ENCODE assay signal across 33 cellular contexts in the genomic region with DNA sequence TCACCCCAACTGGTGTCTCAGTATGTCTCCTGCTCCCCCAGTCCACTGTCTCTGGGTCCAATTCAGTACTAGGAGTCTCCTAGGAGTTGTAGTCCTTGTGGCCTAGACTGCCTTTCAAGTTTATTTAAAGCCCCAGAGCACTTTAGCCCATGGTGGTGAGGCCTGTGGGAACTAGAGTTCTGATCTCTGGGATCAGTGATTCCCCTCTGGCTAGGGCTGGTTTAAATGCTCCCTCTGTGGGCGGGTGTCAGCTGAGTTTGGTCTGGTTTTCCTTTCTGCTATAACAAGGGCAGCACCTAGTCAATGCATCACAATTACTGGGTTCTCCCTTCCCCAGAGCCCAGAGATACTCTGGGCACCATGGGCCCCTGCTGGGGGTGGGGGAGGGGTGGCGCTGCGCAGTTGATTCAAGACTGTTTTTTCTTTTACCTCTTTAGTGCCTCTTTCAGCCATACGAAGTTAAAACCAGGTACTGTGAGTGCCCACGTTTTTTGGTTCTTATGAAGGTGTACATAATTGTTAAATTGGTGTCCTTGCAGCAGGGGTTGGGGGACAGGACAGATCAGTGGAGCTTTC. TPM values are rescaled to one million over a fixed set of nuclear protein-coding genes. Genes with fewer than 3 reads are reported as not detected.
"Had no signal": no experiment of that assay in that cellular context is flagged by ENCODE, and none has a peak within 500 bp of the region (broad histone marks: within the 10 kb centered on the region; RNA-seq: fewer than 3 reads in every experiment).

No MANE protein-coding gene starts in this region.

- H3K4me1 ChIP-seq: ascending aorta, gastrocnemius medialis, heart left ventricle had no signal

- H3K27ac ChIP-seq: ascending aorta, coronary artery, dorsolateral prefrontal cortex, esophagus muscularis mucosa, foreskin keratinocyte, gastrocnemius medialis, heart left ventricle had no signal

- H3K36me3 Mint-ChIP-seq: activated CD4-positive, alpha-beta memory T cell treated with anti-CD3 and anti-CD28 coated beads for 36 hours; activated naive CD4-positive, alpha-beta T cell treated with anti-CD3 and anti-CD28 coated beads, Interleukin-2, amount 10 ng/mL, durations not matched to agents 7 days and 5 days; activated naive CD8-positive, alpha-beta T cell treated with anti-CD3 and anti-CD28 coated beads, Interleukin-2, amount 10 ng/mL, durations not matched to agents 7 days and 5 days had no signal

- H3K4me3 Mint-ChIP-seq: activated CD4-positive, alpha-beta memory T cell treated with anti-CD3 and anti-CD28 coated beads for 36 hours; activated CD8-positive, alpha-beta memory T cell treated with anti-CD3 and anti-CD28 coated beads, Interleukin-2, amount 10 ng/mL, durations not matched to agents 7 days and 5 days; activated CD8-positive, alpha-beta T cell treated with anti-CD3 and anti-CD28 coated beads, Interleukin-2, amount 10 ng/mL, durations not matched to agents 7 days and 5 days; activated naive CD4-positive, alpha-beta T cell treated with anti-CD3 and anti-CD28 coated beads, Interleukin-2, amount 10 ng/mL, durations not matched to agents 7 days and 5 days; activated naive CD8-positive, alpha-beta T cell treated with anti-CD3 and anti-CD28 coated beads, Interleukin-2, amount 10 ng/mL, durations not matched to agents 7 days and 5 days; activated T-helper 1 cell treated with anti-CD3 and anti-CD28 coated beads, Interleukin-12 subunit alpha, Interleukin-12 subunit beta, Interleukin-2, Interleukin-4 antibody, amounts not matched to agents 30 ng/mL and 10 ng/mL and 1 ng/mL, durations not matched to agents 14 hours and 24 hours and 36 hours; brain; central memory CD8-positive, alpha-beta T cell; dendritic cell treated with granulocyte-macrophage colony-stimulating factor and Interleukin-4, amounts not matched to agents 40 ng/mL and 50 ng/mL, for 4 days had no signal

- DNase-seq: activated CD4-positive, alpha-beta memory T cell treated with anti-CD3 and anti-CD28 coated beads for 36 hours; activated CD4-positive, alpha-beta T cell treated with anti-CD3 and anti-CD28 coated beads for 1 hour; activated CD4-positive, alpha-beta T cell treated with anti-CD3 and anti-CD28 coated beads for 48 hours; activated CD8-positive, alpha-beta memory T cell treated with anti-CD3 and anti-CD28 coated beads, Interleukin-2, amount 10 ng/mL, durations not matched to agents 7 days and 5 days; activated CD8-positive, alpha-beta memory T cell treated with anti-CD3 and anti-CD28 coated beads, Interleukin-2, amount 50 U/mL, for 4 hours; activated CD8-positive, alpha-beta T cell treated with anti-CD3 and anti-CD28 coated beads, Interleukin-2, amount 10 ng/mL, durations not matched to agents 7 days and 5 days; activated effector memory CD4-positive, alpha-beta T cell treated with anti-CD3 and anti-CD28 coated beads, Interleukin-2, amount 50 U/mL, for 16 hours; activated naive CD4-positive, alpha-beta T cell treated with anti-CD3 and anti-CD28 coated beads, Interleukin-2, amount 10 ng/mL, durations not matched to agents 7 days and 5 days; activated naive CD8-positive, alpha-beta T cell treated with anti-CD3 and anti-CD28 coated beads, Interleukin-2, amount 10 ng/mL, durations not matched to agents 7 days and 5 days; activated T-cell treated with anti-CD3 and anti-CD28 coated beads, Interleukin-2, amount 50 U/mL, for 1 hour; activated T-cell treated with anti-CD3 and anti-CD28 coated beads, Interleukin-2, amount 50 U/mL, for 48 hours; dorsolateral prefrontal cortex; effector memory CD4-positive, alpha-beta T cell; erythroblast; foreskin keratinocyte; gastrocnemius medialis; glutamatergic neuron; heart left ventricle; T-helper 2 cell had no signal

- H3K4me3 ChIP-seq: ascending aorta, coronary artery, dorsolateral prefrontal cortex, esophagus muscularis mucosa, gastrocnemius medialis, heart left ventricle had no signal

- H3K36me3 ChIP-seq: ascending aorta, esophagus muscularis mucosa, heart left ventricle had no signal

- H3K9me3 ChIP-seq: ascending aorta, gastrocnemius medialis had no signal

- H3K27me3 ChIP-seq: ascending aorta, dorsolateral prefrontal cortex, esophagus muscularis mucosa, gastrocnemius medialis, heart left ventricle had no signal

- ATAC-seq: activated CD8-positive, alpha-beta memory T cell treated with anti-CD3 and anti-CD28 coated beads, Interleukin-2, amount 10 ng/mL, durations not matched to agents 7 days and 5 days; activated CD8-positive, alpha-beta T cell treated with anti-CD3 and anti-CD28 coated beads, Interleukin-2, amount 10 ng/mL, durations not matched to agents 7 days and 5 days; activated naive CD4-positive, alpha-beta T cell treated with anti-CD3 and anti-CD28 coated beads, Interleukin-2, amount 50 U/mL, for 72 hours; foreskin keratinocyte; gastrocnemius medialis; heart left ventricle had no signal

- H3K4me1 Mint-ChIP-seq: activated CD8-positive, alpha-beta memory T cell treated with anti-CD3 and anti-CD28 coated beads, Interleukin-2, amount 10 ng/mL, durations not matched to agents 7 days and 5 days; activated naive CD4-positive, alpha-beta T cell treated with anti-CD3 and anti-CD28 coated beads, Interleukin-2, amount 10 ng/mL, durations not matched to agents 7 days and 5 days had no signal

- H3K27ac Mint-ChIP-seq: activated CD4-positive, alpha-beta memory T cell treated with anti-CD3 and anti-CD28 coated beads for 36 hours; activated CD8-positive, alpha-beta memory T cell treated with anti-CD3 and anti-CD28 coated beads, Interleukin-2, amount 10 ng/mL, durations not matched to agents 7 days and 5 days; activated CD8-positive, alpha-beta T cell treated with anti-CD3 and anti-CD28 coated beads, Interleukin-2, amount 10 ng/mL, durations not matched to agents 7 days and 5 days; activated naive CD4-positive, alpha-beta T cell treated with anti-CD3 and anti-CD28 coated beads, Interleukin-2, amount 10 ng/mL, durations not matched to agents 7 days and 5 days; activated naive CD4-positive, alpha-beta T cell treated with anti-CD3 and anti-CD28 coated beads, Interleukin-2, amount 50 U/mL, for 72 hours; activated naive CD8-positive, alpha-beta T cell treated with anti-CD3 and anti-CD28 coated beads, Interleukin-2, amount 10 ng/mL, durations not matched to agents 7 days and 5 days; activated T-helper 1 cell treated with anti-CD3 and anti-CD28 coated beads, Interleukin-12 subunit alpha, Interleukin-12 subunit beta, Interleukin-2, Interleukin-4 antibody, amounts not matched to agents 30 ng/mL and 10 ng/mL and 1 ng/mL, durations not matched to agents 14 hours and 24 hours and 36 hours; activated T-helper 2 cell treated with anti-CD3 and anti-CD28 coated beads, Interferon-gamma antibody, Interleukin-2, Interleukin-4, amounts not matched to agents 10 μg/mL and 5 μg/mL and 100 μg/mL, durations not matched to agents 14 hours and 24 hours and 36 hours; brain; dendritic cell treated with granulocyte-macrophage colony-stimulating factor and Interleukin-4, amounts not matched to agents 40 ng/mL and 50 ng/mL, for 4 days had no signal

RNA-seq across cellular contexts. Expression of gene SLC36A3, which starts 9.3 kb away (rescaled TPM):
- total RNA-seq: activated CD4-positive, alpha-beta memory T cell treated with anti-CD3 and anti-CD28 coated beads for 36 hours; activated CD8-positive, alpha-beta memory T cell treated with anti-CD3 and anti-CD28 coated beads for 36 hours; activated CD8-positive, alpha-beta memory T cell treated with anti-CD3 and anti-CD28 coated beads, Interleukin-2, amount 10 ng/mL, durations not matched to agents 7 days and 5 days; activated CD8-positive, alpha-beta T cell treated with anti-CD3 and anti-CD28 coated beads, Interleukin-2, amount 10 ng/mL, durations not matched to agents 7 days and 5 days; activated naive CD4-positive, alpha-beta T cell treated with anti-CD3 and anti-CD28 coated beads, Interleukin-2, amount 50 U/mL, for 72 hours; activated naive CD8-positive, alpha-beta T cell treated with anti-CD3 and anti-CD28 coated beads, Interleukin-2, amount 10 ng/mL, durations not matched to agents 7 days and 5 days; activated T-helper 1 cell treated with anti-CD3 and anti-CD28 coated beads, Interleukin-12 subunit alpha, Interleukin-12 subunit beta, Interleukin-2, Interleukin-4 antibody, amounts not matched to agents 30 ng/mL and 10 ng/mL and 1 ng/mL, durations not matched to agents 14 hours and 24 hours and 36 hours; activated T-helper 2 cell treated with anti-CD3 and anti-CD28 coated beads, Interferon-gamma antibody, Interleukin-2, Interleukin-4, amounts not matched to agents 10 μg/mL and 5 μg/mL and 100 μg/mL, durations not matched to agents 14 hours and 24 hours and 36 hours; ascending aorta; bronchial epithelial cell; cardiac septum; cerebellum; dorsolateral prefrontal cortex; esophagus muscularis mucosa; foreskin keratinocyte; gastrocnemius medialis; heart left ventricle; T-helper 1 cell treated with Interleukin-12 subunit alpha and Interleukin-12 subunit beta and Interleukin-4 antibody, amounts not matched to agents 30 ng/mL and 1 ng/mL, for 36 hours had no signal
- polyA plus RNA-seq: foreskin keratinocyte, heart left ventricle had no signal

RNA-seq across cellular contexts. Expression of gene SLC36A2, which starts 34.5 kb away (rescaled TPM):
- total RNA-seq: activated CD4-positive, alpha-beta memory T cell treated with anti-CD3 and anti-CD28 coated beads for 36 hours; activated CD8-positive, alpha-beta memory T cell treated with anti-CD3 and anti-CD28 coated beads for 36 hours; activated CD8-positive, alpha-beta memory T cell treated with anti-CD3 and anti-CD28 coated beads, Interleukin-2, amount 10 ng/mL, durations not matched to agents 7 days and 5 days; activated CD8-positive, alpha-beta T cell treated with anti-CD3 and anti-CD28 coated beads, Interleukin-2, amount 10 ng/mL, durations not matched to agents 7 days and 5 days; activated naive CD4-positive, alpha-beta T cell treated with anti-CD3 and anti-CD28 coated beads, Interleukin-2, amount 50 U/mL, for 72 hours; activated naive CD8-positive, alpha-beta T cell treated with anti-CD3 and anti-CD28 coated beads, Interleukin-2, amount 10 ng/mL, durations not matched to agents 7 days and 5 days; activated T-helper 1 cell treated with anti-CD3 and anti-CD28 coated beads, Interleukin-12 subunit alpha, Interleukin-12 subunit beta, Interleukin-2, Interleukin-4 antibody, amounts not matched to agents 30 ng/mL and 10 ng/mL and 1 ng/mL, durations not matched to agents 14 hours and 24 hours and 36 hours; activated T-helper 2 cell treated with anti-CD3 and anti-CD28 coated beads, Interferon-gamma antibody, Interleukin-2, Interleukin-4, amounts not matched to agents 10 μg/mL and 5 μg/mL and 100 μg/mL, durations not matched to agents 14 hours and 24 hours and 36 hours; bronchial epithelial cell; cardiac septum; cerebellum; dorsolateral prefrontal cortex; esophagus muscularis mucosa; foreskin keratinocyte; T-helper 1 cell treated with Interleukin-12 subunit alpha and Interleukin-12 subunit beta and Interleukin-4 antibody, amounts not matched to agents 30 ng/mL and 1 ng/mL, for 36 hours had no signal
- polyA plus RNA-seq: foreskin keratinocyte had no signal
